ENCODE assay signal across 24 cellular contexts in the genomic region with DNA sequence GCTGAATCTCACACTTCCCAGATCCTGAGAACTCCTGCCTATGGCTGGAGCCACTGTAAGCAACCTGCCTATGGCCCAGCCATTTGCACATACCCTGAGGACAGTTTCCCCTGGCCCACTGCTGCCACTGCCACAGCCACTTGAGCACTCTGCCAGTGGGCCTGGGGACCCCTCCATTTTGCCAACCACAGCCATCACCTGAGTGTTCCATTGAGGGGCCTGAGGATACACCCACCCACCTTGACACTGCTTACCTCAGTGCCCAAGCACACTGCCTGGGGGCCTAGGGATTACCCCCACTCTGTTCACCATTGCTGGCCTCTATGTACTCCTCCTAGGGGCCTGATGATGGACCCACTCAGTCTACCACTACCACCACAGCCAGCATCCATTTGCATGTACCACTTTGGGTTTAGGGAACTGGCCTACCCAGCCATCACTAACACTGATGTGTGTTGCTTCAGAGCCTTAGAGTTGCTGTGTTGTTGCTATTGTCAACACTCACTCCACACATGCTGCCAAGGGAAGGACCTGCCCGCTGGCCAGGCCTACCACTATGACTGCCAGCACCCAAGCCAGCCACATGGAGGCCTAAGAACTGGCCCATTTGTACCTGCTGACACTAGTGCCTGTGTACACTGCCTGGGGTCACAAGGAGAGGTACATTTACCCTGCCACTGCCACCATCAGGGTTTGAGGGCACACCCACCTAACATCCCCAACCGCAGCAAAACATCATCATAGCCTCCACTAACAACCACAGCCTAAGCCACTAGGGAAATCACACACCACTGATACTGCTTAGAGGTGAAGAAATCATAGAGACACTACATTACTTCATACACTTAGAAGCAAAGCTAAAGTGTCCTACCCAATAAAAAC. TPM values are rescaled to one million over a fixed set of nuclear protein-coding genes. Genes with fewer than 3 reads are reported as not detected.
DNase-seq lines count a peak whose midpoint lies in the region; ATAC-seq and TF ChIP-seq lines count a peak whose summit lies in the region.
"Had no signal": no experiment of that assay in that cellular context is flagged by ENCODE, and none has a peak within 500 bp of the region (broad histone marks: within the 10 kb centered on the region; RNA-seq: fewer than 3 reads in every experiment).

No MANE protein-coding gene starts in this region.

- DNase-seq in Right ventricle myocardium superior, result no peak
- no peak for DNase-seq in cardiac septum (ENCODE audit: low spot score)
- DNase-seq in activated naive CD8-positive, alpha-beta T cell treated with anti-CD3 and anti-CD28 coated beads, Interleukin-2, amount 10 ng/mL, durations not matched to agents 7 days and 5 days, result peak; percentile 29
- peak in 3 of 10 donors; percentile 0 to 30 (median 16) for DNase-seq in naive thymus-derived CD8-positive, alpha-beta T cell
- peak; percentile 31 for DNase-seq in upper lobe of right lung
- no peak for DNase-seq in GDM1 (lab: John Stamatoyannopoulos, UW)
- DNase-seq in SJCRH30, result no peak
- DNase-seq: activated CD4-positive, alpha-beta T cell treated with anti-CD3 and anti-CD28 coated beads for 4 hours; DMS153; foreskin keratinocyte; hippocampal formation; mammary epithelial cell; MM.1S; NCI-H1436 treated with DMSO at 0.1 percent for 48 hours; NCI-H524 treated with DMSO at 0.1 percent for 48 hours; T-helper 1 cell; thyroid gland had no signal

- TF ChIP-seq CTCF in upper lobe of right lung (IDR thresholded peaks at IDR 0.05), result no peak

- POLR2A ChIA-PET in activated naive CD8-positive, alpha-beta T cell treated with anti-CD3 and anti-CD28 coated beads, Interleukin-2, amount 10 ng/mL, durations not matched to agents 7 days and 5 days (lab: Charles Lee), result no interaction called here
- POLR2A ChIA-PET in naive thymus-derived CD8-positive, alpha-beta T cell (lab: Charles Lee), result no interaction called here

- peaks cover 14% of the 10 kb centered on the region for H3K9me3 Mint-ChIP-seq in activated naive CD8-positive, alpha-beta T cell treated with anti-CD3 and anti-CD28 coated beads, Interleukin-2, amount 10 ng/mL, durations not matched to agents 7 days and 5 days
- peaks cover 4 to 33% (median 19%) of the 10 kb centered on the region in 9 donors for H3K9me3 Mint-ChIP-seq in naive thymus-derived CD8-positive, alpha-beta T cell

- H3K4me3 ChIP-seq in upper lobe of right lung (no peak overlapping the region), SJCRH30 (no peak overlapping the region)
- H3K4me3 ChIP-seq: K562, thyroid gland had no signal

- H3K36me3 ChIP-seq in upper lobe of right lung (no peaks in the 10 kb centered on the region), SJCRH30 (no peaks in the 10 kb centered on the region)
- H3K36me3 ChIP-seq: thyroid gland had no signal

- intact Hi-C loops in Right ventricle myocardium superior (cut with DNase I), result no loop called here
- intact Hi-C loops in cardiac septum (cut with DNase I), result no loop called here
- intact Hi-C loops in upper lobe of right lung (cut with DNase I), result no loop called here

- H3K27ac Mint-ChIP-seq in activated naive CD8-positive, alpha-beta T cell treated with anti-CD3 and anti-CD28 coated beads, Interleukin-2, amount 10 ng/mL, durations not matched to agents 7 days and 5 days, result peak overlapping the region; percentile 7
- H3K27ac Mint-ChIP-seq in naive thymus-derived CD8-positive, alpha-beta T cell, result peak overlapping the region in 7 of 10 donors; percentile 10 to 83 (median 70)
- H3K27ac Mint-ChIP-seq: dendritic cell treated with granulocyte-macrophage colony-stimulating factor and Interleukin-4, amounts not matched to agents 40 ng/mL and 50 ng/mL, for 4 days had no signal

- no peaks in the 10 kb centered on the region for H3K27me3 ChIP-seq in upper lobe of right lung
- H3K27me3 ChIP-seq in SJCRH30, result no peaks in the 10 kb centered on the region
- H3K27me3 ChIP-seq: thyroid gland had no signal

- H3K4me1 ChIP-seq in upper lobe of right lung (no peaks in the 10 kb centered on the region), SJCRH30 (no peaks in the 10 kb centered on the region)
- H3K4me1 ChIP-seq: parathyroid adenoma had no signal

- peaks cover 11% of the 10 kb centered on the region for H3K9me3 ChIP-seq in upper lobe of right lung
- no peaks in the 10 kb centered on the region for H3K9me3 ChIP-seq in SJCRH30 (replicated peaks)
- H3K9me3 ChIP-seq: thyroid gland had no signal

- H3K27ac ChIP-seq in upper lobe of right lung (no peak overlapping the region), SJCRH30 (no peak overlapping the region)
- H3K27ac ChIP-seq: C4-2B, foreskin keratinocyte, parathyroid adenoma, thyroid gland had no signal

- H3K27me3 Mint-ChIP-seq in activated naive CD8-positive, alpha-beta T cell treated with anti-CD3 and anti-CD28 coated beads, Interleukin-2, amount 10 ng/mL, durations not matched to agents 7 days and 5 days, result no peaks in the 10 kb centered on the region
- no peaks in the 10 kb centered on the region for H3K27me3 Mint-ChIP-seq in naive thymus-derived CD8-positive, alpha-beta T cell
- H3K27me3 Mint-ChIP-seq: dendritic cell treated with granulocyte-macrophage colony-stimulating factor and Interleukin-4, amounts not matched to agents 40 ng/mL and 50 ng/mL, for 4 days had no signal

- no peak overlapping the region for H3K4me3 Mint-ChIP-seq in activated naive CD8-positive, alpha-beta T cell treated with anti-CD3 and anti-CD28 coated beads, Interleukin-2, amount 10 ng/mL, durations not matched to agents 7 days and 5 days
- H3K4me3 Mint-ChIP-seq in naive thymus-derived CD8-positive, alpha-beta T cell, result peak overlapping the region in 6 of 10 donors; percentile 15 to 47 (median 34)
- H3K4me3 Mint-ChIP-seq: dendritic cell treated with granulocyte-macrophage colony-stimulating factor and Interleukin-4, amounts not matched to agents 40 ng/mL and 50 ng/mL, for 4 days had no signal

- ATAC-seq in Right ventricle myocardium superior (ENCODE audit: poor library complexity) (peak; percentile 95), upper lobe of right lung (peak; percentile 7), GM19324 (IDR thresholded peaks at IDR 0.05; ENCODE audit: low FRiP score, unreplicated experiment) (no peak)
- ATAC-seq in activated naive CD8-positive, alpha-beta T cell treated with anti-CD3 and anti-CD28 coated beads, Interleukin-2, amount 10 ng/mL, durations not matched to agents 7 days and 5 days (ENCODE audit: low read depth), result peak; percentile 53
- ATAC-seq in naive thymus-derived CD8-positive, alpha-beta T cell, result peak; percentile 37 to 75
- ATAC-seq: foreskin keratinocyte had no signal

- H3K4me1 Mint-ChIP-seq in activated naive CD8-positive, alpha-beta T cell treated with anti-CD3 and anti-CD28 coated beads, Interleukin-2, amount 10 ng/mL, durations not matched to agents 7 days and 5 days, result peaks cover 22% of the 10 kb centered on the region
- H3K4me1 Mint-ChIP-seq in naive thymus-derived CD8-positive, alpha-beta T cell, result peaks cover 28 to 65% (median 45%) of the 10 kb centered on the region in 4 donors

- peaks cover 55% of the 10 kb centered on the region for H3K36me3 Mint-ChIP-seq in activated naive CD8-positive, alpha-beta T cell treated with anti-CD3 and anti-CD28 coated beads, Interleukin-2, amount 10 ng/mL, durations not matched to agents 7 days and 5 days
- H3K36me3 Mint-ChIP-seq in naive thymus-derived CD8-positive, alpha-beta T cell, result peaks cover 31 to 81% (median 51%) of the 10 kb centered on the region in 3 donors

RNA-seq across cellular contexts. Expression of a gene that starts 45.9 kb away (rescaled TPM):
- not detected for total RNA-seq in Right ventricle myocardium superior
- total RNA-seq in cardiac septum, result not detected
- not detected for total RNA-seq in activated naive CD8-positive, alpha-beta T cell treated with anti-CD3 and anti-CD28 coated beads, Interleukin-2, amount 10 ng/mL, durations not matched to agents 7 days and 5 days
- not detected for total RNA-seq in naive thymus-derived CD8-positive, alpha-beta T cell
- not detected for polyA plus RNA-seq in naive thymus-derived CD8-positive, alpha-beta T cell
- not detected for total RNA-seq in upper lobe of right lung
- not detected in 2 replicates for total RNA-seq in SJCRH30 (2014; rRNA removed; shearing (Covaris generic))
- total RNA-seq: foreskin keratinocyte, K562, mammary epithelial cell, myocyte, thyroid gland had no signal
- polyA plus RNA-seq: AG04450, foreskin keratinocyte, K562, mammary epithelial cell had no signal

Comparison
In these comparisons a context has a peak if more than half of its experiments do, and no peak if none do; other contexts are left out.
1. DNase-seq: peak in activated naive CD8-positive, alpha-beta T cell treated with anti-CD3 and anti-CD28 coated beads, Interleukin-2, amount 10 ng/mL, durations not matched to agents 7 days and 5 days (single experiment) and upper lobe of right lung (single experiment); none in Right ventricle myocardium superior (single experiment), cardiac septum (single experiment), GDM1 (single experiment) and SJCRH30 (0 of 2).